ENCODE assay signal across 14 cellular contexts in genomic region chr3:196275126-196275525, GRCh38. TPM values are rescaled to one million over a fixed set of nuclear protein-coding genes. Genes with fewer than 3 reads are reported as not detected.
A peak's percentile ranks its signal among the peaks of the same experiment; 100 is the strongest.
DNase-seq lines count a peak whose midpoint lies in the region; ATAC-seq and TF ChIP-seq lines count a peak whose summit lies in the region.
"Had no signal": no experiment of that assay in that cellular context is flagged by ENCODE, and none has a peak within 500 bp of the region (broad histone marks: within the 10 kb centered on the region; RNA-seq: fewer than 3 reads in every experiment).

No MANE protein-coding gene starts in this region.

- DNase-seq in activated T-cell treated with anti-CD3 and anti-CD28 coated beads, Interleukin-2, amount 50 U/mL, for 72 hours = no peak
- DNase-seq in activated T-cell treated with anti-CD3 and anti-CD28 coated beads, Interleukin-2, amount 50 U/mL, for 1 hour = no peak
- DNase-seq in T-cell (no peak), NCI-H510A (lab: John Stamatoyannopoulos, UW) (no peak), right lobe of liver (no peak)
- DNase-seq in stimulated activated naive CD8-positive, alpha-beta T cell treated with anti-CD3 and anti-CD28 coated beads, Interleukin-15, amount 100 ng/mL, for 72 hours = no peak
- DNase-seq: ACHN, sigmoid colon had no signal

- peak overlapping the region; percentile 65 to 90 for H3K4me3 Mint-ChIP-seq in activated T-cell treated with anti-CD3 and anti-CD28 coated beads, Interleukin-2, amount 50 U/mL, for 72 hours
- peak overlapping the region; percentile 60 to 75 (median 72) for H3K4me3 Mint-ChIP-seq in T-cell
- H3K4me3 Mint-ChIP-seq in dendritic cell treated with granulocyte-macrophage colony-stimulating factor and Interleukin-4, amounts not matched to agents 40 ng/mL and 50 ng/mL, for 4 days = no peak overlapping the region
- H3K4me3 Mint-ChIP-seq in stimulated activated naive CD8-positive, alpha-beta T cell treated with anti-CD3 and anti-CD28 coated beads, Interleukin-15, amount 100 ng/mL, for 72 hours = peak overlapping the region; percentile 57 to 79

- CTCF ChIA-PET in T-cell (lab: Charles Lee) = interaction anchor here in 1 of 2 donors (1.0 kb wide), 1 partner anchor 10 kb away, joined by 5 read pairs; no protein-coding TSS in a partner anchor

- WGBS in right lobe of liver (ENCODE audit: insufficient coverage, low coverage, low lambda C conversion rate, missing lambda C conversion rate) = 93% methylated on average over 5 of the region's 5 CpGs

- no peaks in the 10 kb centered on the region for H3K9me3 ChIP-seq in right lobe of liver
- H3K9me3 ChIP-seq: sigmoid colon had no signal

- ATAC-seq in activated T-cell treated with anti-CD3 and anti-CD28 coated beads, Interleukin-2, amount 50 U/mL, for 72 hours (replicated peaks in 1 of 2) = no peak
- no peak for ATAC-seq in T-cell (replicated peaks in 1 of 4)
- ATAC-seq in stimulated activated naive CD8-positive, alpha-beta T cell treated with anti-CD3 and anti-CD28 coated beads, Interleukin-15, amount 100 ng/mL, for 72 hours = no peak
- ATAC-seq in GM21381 (IDR thresholded peaks at IDR 0.05; ENCODE audit: unreplicated experiment) = no peak
- no peak for ATAC-seq in right lobe of liver
- ATAC-seq: PC-3 had no signal

- peaks cover 7 to 18% of the 10 kb centered on the region in 2 donors for H3K36me3 Mint-ChIP-seq in activated T-cell treated with anti-CD3 and anti-CD28 coated beads, Interleukin-2, amount 50 U/mL, for 72 hours (ENCODE audit: insufficient read depth in 2 of 2)
- H3K36me3 Mint-ChIP-seq in T-cell = peaks cover 19% of the 10 kb centered on the region
- H3K36me3 Mint-ChIP-seq in dendritic cell treated with granulocyte-macrophage colony-stimulating factor and Interleukin-4, amounts not matched to agents 40 ng/mL and 50 ng/mL, for 4 days (ENCODE audit: low read depth) = peaks cover 55% of the 10 kb centered on the region

- no peaks in the 10 kb centered on the region for H3K27me3 ChIP-seq in right lobe of liver
- H3K27me3 ChIP-seq: sigmoid colon had no signal

- H3K27ac ChIP-seq in right lobe of liver = no peak overlapping the region
- H3K27ac ChIP-seq: sigmoid colon had no signal

- peak overlapping the region; percentile 97 for H3K27ac Mint-ChIP-seq in activated T-cell treated with anti-CD3 and anti-CD28 coated beads, Interleukin-2, amount 50 U/mL, for 72 hours
- H3K27ac Mint-ChIP-seq in T-cell = peak overlapping the region; percentile 96
- H3K27ac Mint-ChIP-seq in dendritic cell treated with granulocyte-macrophage colony-stimulating factor and Interleukin-4, amounts not matched to agents 40 ng/mL and 50 ng/mL, for 4 days = peak overlapping the region; percentile 33
- peak overlapping the region; percentile 82 to 92 for H3K27ac Mint-ChIP-seq in stimulated activated naive CD8-positive, alpha-beta T cell treated with anti-CD3 and anti-CD28 coated beads, Interleukin-15, amount 100 ng/mL, for 72 hours

- H3K4me1 Mint-ChIP-seq in activated T-cell treated with anti-CD3 and anti-CD28 coated beads, Interleukin-2, amount 50 U/mL, for 72 hours (ENCODE audit: low read depth) = peaks cover 84% of the 10 kb centered on the region
- peaks cover 33 to 50% (median 47%) of the 10 kb centered on the region in 3 donors for H3K4me1 Mint-ChIP-seq in T-cell
- peaks cover 52% of the 10 kb centered on the region for H3K4me1 Mint-ChIP-seq in dendritic cell treated with granulocyte-macrophage colony-stimulating factor and Interleukin-4, amounts not matched to agents 40 ng/mL and 50 ng/mL, for 4 days (ENCODE audit: low read depth)
- peaks cover 81% of the 10 kb centered on the region for H3K4me1 Mint-ChIP-seq in stimulated activated naive CD8-positive, alpha-beta T cell treated with anti-CD3 and anti-CD28 coated beads, Interleukin-15, amount 100 ng/mL, for 72 hours

- no peak for TF ChIP-seq CTCF in right lobe of liver (IDR thresholded peaks at IDR 0.05)

- H3K9me3 Mint-ChIP-seq in activated T-cell treated with anti-CD3 and anti-CD28 coated beads, Interleukin-2, amount 50 U/mL, for 72 hours = peaks cover 0 to 1% of the 10 kb centered on the region in 2 donors
- H3K9me3 Mint-ChIP-seq in T-cell = no peaks in the 10 kb centered on the region
- H3K9me3 Mint-ChIP-seq in dendritic cell treated with granulocyte-macrophage colony-stimulating factor and Interleukin-4, amounts not matched to agents 40 ng/mL and 50 ng/mL, for 4 days = no peaks in the 10 kb centered on the region
- no peaks in the 10 kb centered on the region for H3K9me3 Mint-ChIP-seq in stimulated activated naive CD8-positive, alpha-beta T cell treated with anti-CD3 and anti-CD28 coated beads, Interleukin-15, amount 100 ng/mL, for 72 hours

- TF ChIP-seq POLR2A in right lobe of liver (IDR thresholded peaks at IDR 0.05) = no peak

- intact Hi-C loops in dendritic cell treated with granulocyte-macrophage colony-stimulating factor and Interleukin-4, amounts not matched to agents 40 ng/mL and 50 ng/mL, for 4 days (cut with micrococcal nuclease) = no loop called here
- intact Hi-C loops in right lobe of liver (cut with DNase I) = no loop called here

- H3K27me3 Mint-ChIP-seq in activated T-cell treated with anti-CD3 and anti-CD28 coated beads, Interleukin-2, amount 50 U/mL, for 72 hours (ENCODE audit: low read depth) = no peaks in the 10 kb centered on the region
- no peaks in the 10 kb centered on the region for H3K27me3 Mint-ChIP-seq in T-cell
- H3K27me3 Mint-ChIP-seq in dendritic cell treated with granulocyte-macrophage colony-stimulating factor and Interleukin-4, amounts not matched to agents 40 ng/mL and 50 ng/mL, for 4 days = no peaks in the 10 kb centered on the region
- no peaks in the 10 kb centered on the region for H3K27me3 Mint-ChIP-seq in stimulated activated naive CD8-positive, alpha-beta T cell treated with anti-CD3 and anti-CD28 coated beads, Interleukin-15, amount 100 ng/mL, for 72 hours

- no peaks in the 10 kb centered on the region for H3K36me3 ChIP-seq in right lobe of liver

- POLR2A ChIA-PET in T-cell (lab: Charles Lee) = interaction anchor here in 1 of 2 donors (1.0 kb wide), 1 partner anchor 9 kb away, joined by 5 read pairs; no protein-coding TSS in a partner anchor

- H3K4me1 ChIP-seq in right lobe of liver = peaks cover 0 to 17% (median 4%) of the 10 kb centered on the region in 4 donors

- H3K4me3 ChIP-seq in right lobe of liver = no peak overlapping the region
- H3K4me3 ChIP-seq: sigmoid colon had no signal

RNA-seq across cellular contexts. Expression of gene PCYT1A, which starts 12.4 kb away (rescaled TPM):
- total RNA-seq in activated T-cell treated with anti-CD3 and anti-CD28 coated beads, Interleukin-2, amount 50 U/mL, for 72 hours = 10 to 100 TPM; 52.0 to 56.9 TPM
- total RNA-seq in T-cell = 10 to 100 TPM; 61.1 to 87.9 (median 64.1) TPM
- 10 to 100 TPM; 20.8 to 43.2 (median 28.8) TPM for total RNA-seq in right lobe of liver

RNA-seq across cellular contexts. Expression of gene DYNLT2B, which starts 42.9 kb away (rescaled TPM):
- 10 to 100 TPM; 18.9 to 20.4 TPM for total RNA-seq in activated T-cell treated with anti-CD3 and anti-CD28 coated beads, Interleukin-2, amount 50 U/mL, for 72 hours
- total RNA-seq in T-cell (1 to 10 TPM; 3.2 to 8.5 (median 7.8) TPM), right lobe of liver (1 to 10 TPM in 3 of 6 experiments, under 1 TPM in 1, not detected in 2; 0.62 to 2.6 (median 1.4) TPM)

RNA-seq across cellular contexts. Expression of gene SLC51A, which starts 58.8 kb away (rescaled TPM):
- not detected for total RNA-seq in activated T-cell treated with anti-CD3 and anti-CD28 coated beads, Interleukin-2, amount 50 U/mL, for 72 hours
- not detected for total RNA-seq in T-cell
- total RNA-seq in right lobe of liver = 100 to 1,000 TPM in 2 of 6 experiments, 10 to 100 TPM in 4; 23.1 to 129 (median 64.0) TPM
- total RNA-seq: fibroblast of lung; sigmoid colon; T-helper 2 cell treated with Interferon-gamma antibody and Interleukin-4, amounts not matched to agents 100 ng/mL and 5 ng/mL, for 36 hours; ureter had no signal

Comparison
In these comparisons a context has a peak if more than half of its experiments do, and no peak if none do; other contexts are left out.
1. H3K27ac Mint-ChIP-seq: peak in every context shown above with its lines; median percentile 97 in activated T-cell treated with anti-CD3 and anti-CD28 coated beads, Interleukin-2, amount 50 U/mL, for 72 hours; 96 in T-cell; 87 in stimulated activated naive CD8-positive, alpha-beta T cell treated with anti-CD3 and anti-CD28 coated beads, Interleukin-15, amount 100 ng/mL, for 72 hours; 33 in dendritic cell treated with granulocyte-macrophage colony-stimulating factor and Interleukin-4, amounts not matched to agents 40 ng/mL and 50 ng/mL, for 4 days.
2. RNA of gene SLC51A, which starts 58.8 kb away (total RNA-seq): 23.1 to 129 TPM in right lobe of liver; not detected in activated T-cell treated with anti-CD3 and anti-CD28 coated beads, Interleukin-2, amount 50 U/mL, for 72 hours and not detected in T-cell; every median in the first group is over 10 times any median in the second.